29 cellular contexts compared by ENCODE assay signal in genomic region chr14:76531085-76531484, GRCh38.
"Had no signal": no experiment of that assay in that cellular context is flagged by ENCODE, and none has a peak within 500 bp of the region (broad histone marks: within the 10 kb centered on the region; RNA-seq: fewer than 3 reads in every experiment).

No MANE protein-coding gene starts in this region.

- ATAC-seq: left colon; naive thymus-derived CD4-positive, alpha-beta T cell; right lobe of liver; stimulated activated naive CD8-positive, alpha-beta T cell treated with anti-CD3 and anti-CD28 coated beads, Interleukin-15, amount 100 ng/mL, for 72 hours; upper lobe of right lung had no signal

- H3K27ac Mint-ChIP-seq: dendritic cell treated with granulocyte-macrophage colony-stimulating factor and Interleukin-4, amounts not matched to agents 40 ng/mL and 50 ng/mL, for 4 days; immature natural killer cell; naive thymus-derived CD4-positive, alpha-beta T cell; stimulated activated naive CD8-positive, alpha-beta T cell treated with anti-CD3 and anti-CD28 coated beads, Interleukin-15, amount 100 ng/mL, for 72 hours had no signal

- H3K9me3 Mint-ChIP-seq: dendritic cell treated with granulocyte-macrophage colony-stimulating factor and Interleukin-4, amounts not matched to agents 40 ng/mL and 50 ng/mL, for 4 days; immature natural killer cell; stimulated activated naive CD8-positive, alpha-beta T cell treated with anti-CD3 and anti-CD28 coated beads, Interleukin-15, amount 100 ng/mL, for 72 hours had no signal

- H3K36me3 Mint-ChIP-seq: immature natural killer cell; naive thymus-derived CD4-positive, alpha-beta T cell had no signal

- H3K4me3 Mint-ChIP-seq: dendritic cell treated with granulocyte-macrophage colony-stimulating factor and Interleukin-4, amounts not matched to agents 40 ng/mL and 50 ng/mL, for 4 days; immature natural killer cell; naive thymus-derived CD4-positive, alpha-beta T cell; stimulated activated naive CD8-positive, alpha-beta T cell treated with anti-CD3 and anti-CD28 coated beads, Interleukin-15, amount 100 ng/mL, for 72 hours had no signal

- H3K27me3 Mint-ChIP-seq: stimulated activated naive CD8-positive, alpha-beta T cell treated with anti-CD3 and anti-CD28 coated beads, Interleukin-15, amount 100 ng/mL, for 72 hours had no signal

- DNase-seq: effector memory CD4-positive, alpha-beta T cell; erythroblast; esophagus squamous epithelium; foreskin melanocyte; hypothalamus; immature natural killer cell; islet precursor cell; kidney glomerular epithelial cell; left colon; left ventricle myocardium inferior; mammary epithelial cell; mesendoderm; midbrain; naive thymus-derived CD4-positive, alpha-beta T cell; nucleus accumbens; right lobe of liver; small intestine; stimulated activated CD4-positive, alpha-beta T cell treated with anti-CD3 and anti-CD28 coated beads, Interleukin-12 subunit alpha, Interleukin-12 subunit beta, amount 100 ng/mL, for 4 hours; stimulated activated CD4-positive, alpha-beta T cell treated with anti-CD3 and anti-CD28 coated beads, Interleukin-1b, Interleukin-23, amount 100 ng/mL, for 48 hours; stimulated activated CD4-positive, alpha-beta T cell treated with anti-CD3 and anti-CD28 coated beads, Interleukin-4, amount 100 ng/mL, for 1 hour; stimulated activated CD8-positive, alpha-beta memory T cell treated with anti-CD3 and anti-CD28 coated beads, Interleukin-4, amount 100 ng/mL, for 48 hours; stimulated activated naive CD4-positive, alpha-beta T cell; stimulated activated naive CD8-positive, alpha-beta T cell treated with anti-CD3 and anti-CD28 coated beads, Interleukin-15, amount 100 ng/mL, for 72 hours; transverse colon; upper lobe of right lung; uterus had no signal

- FAIRE-seq: colon, endothelial cell of umbilical vein, small intestine had no signal

- H3K4me1 Mint-ChIP-seq: immature natural killer cell; naive thymus-derived CD4-positive, alpha-beta T cell; stimulated activated naive CD8-positive, alpha-beta T cell treated with anti-CD3 and anti-CD28 coated beads, Interleukin-15, amount 100 ng/mL, for 72 hours had no signal
